13 cellular contexts compared by ENCODE assay signal in genomic region chr17:65228287-65228686, GRCh38.
DNase-seq lines count a peak whose midpoint lies in the region; ATAC-seq, FAIRE-seq and TF ChIP-seq lines count a peak whose summit lies in the region.
"Had no signal": no experiment of that assay in that cellular context is flagged by ENCODE, and none has a peak within 500 bp of the region (broad histone marks: within the 10 kb centered on the region; RNA-seq: fewer than 3 reads in every experiment).

No MANE protein-coding gene starts in this region.

- peaks cover 10 to 29% of the 10 kb centered on the region in 2 experiments; a peak in 3 of 4 replicates for H3K4me1 ChIP-seq in SK-N-SH (ENCODE audit: control insufficient read depth in 1 of 2, insufficient read depth in 2 of 2, low read depth in 1 of 2, low read length in 1 of 2)
- H3K4me1 ChIP-seq: right atrium auricular region had no signal

- no peaks in the 10 kb centered on the region for H3K9me3 ChIP-seq in SK-N-SH
- H3K9me3 ChIP-seq: right atrium auricular region had no signal

- POLR2A ChIA-PET in SK-N-SH (lab: Yijun Ruan, JAX), result no interaction called here

- DNase-seq in activated T-cell treated with anti-CD3 and anti-CD28 coated beads, Interleukin-2, amount 50 U/mL, for 24 hours, result no peak
- DNase-seq in activated T-cell treated with anti-CD3 and anti-CD28 coated beads for 4 hours (no peak), SK-N-SH (no peak), GM19239 (ENCODE audit: insufficient read length, low spot score) (no peak), GM12891 (ENCODE audit: insufficient read length, low spot score) (no peak)
- DNase-seq in stimulated activated effector memory CD8-positive, alpha-beta T cell treated with anti-CD3 and anti-CD28 coated beads, Interleukin-12 subunit alpha, Interleukin-12 subunit beta, amount 100 ng/mL, for 72 hours (ENCODE audit: low spot score in 2 of 2), result no peak
- DNase-seq: ACHN; brain microvascular endothelial cell; effector CD4-positive, alpha-beta T cell had no signal

- H3F3A ChIP-seq in SK-N-SH (replicated peaks; ENCODE audit: insufficient read depth), result peaks cover 25% of the 10 kb centered on the region

- H3K4me3 Mint-ChIP-seq in activated T-cell treated with anti-CD3 and anti-CD28 coated beads, Interleukin-2, amount 50 U/mL, for 24 hours, result peak overlapping the region; percentile 59
- no peak overlapping the region for H3K4me3 Mint-ChIP-seq in dendritic cell treated with granulocyte-macrophage colony-stimulating factor and Interleukin-4, amounts not matched to agents 40 ng/mL and 50 ng/mL, for 4 days
- peak overlapping the region; percentile 55 for H3K4me3 Mint-ChIP-seq in stimulated activated effector memory CD8-positive, alpha-beta T cell treated with anti-CD3 and anti-CD28 coated beads, Interleukin-12 subunit alpha, Interleukin-12 subunit beta, amount 100 ng/mL, for 72 hours

- H3K4me1 Mint-ChIP-seq in activated T-cell treated with anti-CD3 and anti-CD28 coated beads, Interleukin-2, amount 50 U/mL, for 24 hours (ENCODE audit: low read depth), result peaks cover 38% of the 10 kb centered on the region
- H3K4me1 Mint-ChIP-seq in dendritic cell treated with granulocyte-macrophage colony-stimulating factor and Interleukin-4, amounts not matched to agents 40 ng/mL and 50 ng/mL, for 4 days (ENCODE audit: low read depth), result peaks cover 36% of the 10 kb centered on the region
- H3K4me1 Mint-ChIP-seq in stimulated activated effector memory CD8-positive, alpha-beta T cell treated with anti-CD3 and anti-CD28 coated beads, Interleukin-12 subunit alpha, Interleukin-12 subunit beta, amount 100 ng/mL, for 72 hours, result peaks cover 48% of the 10 kb centered on the region

- TF ChIP-seq EP300 in SK-N-SH (IDR thresholded peaks at IDR 0.05; ENCODE audit: borderline replicate concordance in 1 of 2, low read depth in 1 of 2, low read length in 1 of 2), result no peak

- CTCF ChIA-PET in SK-N-SH (lab: Yijun Ruan, JAX), result interaction anchor here (1.0 to 6.2 kb wide), 6 partner anchors 55 to 963 kb away, joined by 3 to 148 read pairs (median 4); partner anchors contain the start of gene RGS9

- no peaks in the 10 kb centered on the region for H4K20me1 ChIP-seq in SK-N-SH (ENCODE audit: insufficient read depth)

- FAIRE-seq in GM19239 (lab: Jason Lieb, UNC) (no peak), GM12891 (lab: Jason Lieb, UNC) (no peak)
- FAIRE-seq: H1 had no signal

- ATAC-seq in stimulated activated effector memory CD8-positive, alpha-beta T cell treated with anti-CD3 and anti-CD28 coated beads, Interleukin-12 subunit alpha, Interleukin-12 subunit beta, amount 100 ng/mL, for 72 hours, result no peak
- no peak for ATAC-seq in HG02610 (IDR thresholded peaks at IDR 0.05; ENCODE audit: unreplicated experiment)

- no peak overlapping the region for H3K9ac ChIP-seq in SK-N-SH

- no peaks in the 10 kb centered on the region for H3K36me3 Mint-ChIP-seq in activated T-cell treated with anti-CD3 and anti-CD28 coated beads, Interleukin-2, amount 50 U/mL, for 24 hours (ENCODE audit: low read depth)
- no peaks in the 10 kb centered on the region for H3K36me3 Mint-ChIP-seq in dendritic cell treated with granulocyte-macrophage colony-stimulating factor and Interleukin-4, amounts not matched to agents 40 ng/mL and 50 ng/mL, for 4 days (ENCODE audit: low read depth)
- H3K36me3 Mint-ChIP-seq in stimulated activated effector memory CD8-positive, alpha-beta T cell treated with anti-CD3 and anti-CD28 coated beads, Interleukin-12 subunit alpha, Interleukin-12 subunit beta, amount 100 ng/mL, for 72 hours, result peaks cover 11% of the 10 kb centered on the region

- WGBS in SK-N-SH (ENCODE audit: low lambda C conversion rate), result 79% methylated on average over 9 of the region's 10 CpGs

- no peaks in the 10 kb centered on the region for H3K9me2 ChIP-seq in SK-N-SH

- H3K27me3 ChIP-seq in SK-N-SH (ENCODE audit: insufficient read depth), result no peaks in the 10 kb centered on the region
- H3K27me3 ChIP-seq: brain microvascular endothelial cell, right atrium auricular region had no signal

- peak overlapping the region; percentile 4; the same call in 1 of the 2 replicates for H2AFZ ChIP-seq in SK-N-SH (ENCODE audit: low read depth)

- H3K27ac Mint-ChIP-seq in activated T-cell treated with anti-CD3 and anti-CD28 coated beads, Interleukin-2, amount 50 U/mL, for 24 hours, result peak overlapping the region; percentile 94
- H3K27ac Mint-ChIP-seq in dendritic cell treated with granulocyte-macrophage colony-stimulating factor and Interleukin-4, amounts not matched to agents 40 ng/mL and 50 ng/mL, for 4 days, result peak overlapping the region; percentile 36
- H3K27ac Mint-ChIP-seq in stimulated activated effector memory CD8-positive, alpha-beta T cell treated with anti-CD3 and anti-CD28 coated beads, Interleukin-12 subunit alpha, Interleukin-12 subunit beta, amount 100 ng/mL, for 72 hours, result peak overlapping the region; percentile 87

- TF ChIP-seq POLR2A in GM12891 (IDR thresholded peaks at IDR 0.05; ENCODE audit: low read depth, low read length), result no peak

- no peaks in the 10 kb centered on the region for H3K79me2 ChIP-seq in SK-N-SH (ENCODE audit: insufficient read depth)

- no peaks in the 10 kb centered on the region for H3K9me3 Mint-ChIP-seq in activated T-cell treated with anti-CD3 and anti-CD28 coated beads, Interleukin-2, amount 50 U/mL, for 24 hours
- no peaks in the 10 kb centered on the region for H3K9me3 Mint-ChIP-seq in dendritic cell treated with granulocyte-macrophage colony-stimulating factor and Interleukin-4, amounts not matched to agents 40 ng/mL and 50 ng/mL, for 4 days
- no peaks in the 10 kb centered on the region for H3K9me3 Mint-ChIP-seq in stimulated activated effector memory CD8-positive, alpha-beta T cell treated with anti-CD3 and anti-CD28 coated beads, Interleukin-12 subunit alpha, Interleukin-12 subunit beta, amount 100 ng/mL, for 72 hours

- TF ChIP-seq CTCF in SK-N-SH (IDR thresholded peaks at IDR 0.05), result no peak

- peak overlapping the region; percentile 47 to 91; a peak in 3 of 4 replicates for H3K27ac ChIP-seq in SK-N-SH (ENCODE audit: low read depth in 2 of 2, low read length in 1 of 2)
- H3K27ac ChIP-seq: brain microvascular endothelial cell, right atrium auricular region had no signal

- intact Hi-C loops in dendritic cell treated with granulocyte-macrophage colony-stimulating factor and Interleukin-4, amounts not matched to agents 40 ng/mL and 50 ng/mL, for 4 days (cut with micrococcal nuclease), result no loop called here

- peaks cover 11% of the 10 kb centered on the region for H3K27me3 Mint-ChIP-seq in activated T-cell treated with anti-CD3 and anti-CD28 coated beads, Interleukin-2, amount 50 U/mL, for 24 hours
- peaks cover 64% of the 10 kb centered on the region for H3K27me3 Mint-ChIP-seq in dendritic cell treated with granulocyte-macrophage colony-stimulating factor and Interleukin-4, amounts not matched to agents 40 ng/mL and 50 ng/mL, for 4 days

- TF ChIP-seq RAD21 in SK-N-SH (IDR thresholded peaks at IDR 0.05; ENCODE audit: low read length), result no peak

- H3K4me2 ChIP-seq in SK-N-SH, result peak overlapping the region; percentile 66

- no peaks in the 10 kb centered on the region for H3K36me3 ChIP-seq in SK-N-SH (replicated peaks in 1 of 2; ENCODE audit: control insufficient read depth in 1 of 2, insufficient read depth in 2 of 2, low read length in 1 of 2)
- H3K36me3 ChIP-seq: brain microvascular endothelial cell, right atrium auricular region had no signal

- peak overlapping the region in 1 of 2 experiments; percentile 10; a peak in 1 of 4 replicates for H3K4me3 ChIP-seq in SK-N-SH (ENCODE audit: low read depth in 2 of 2, low read length in 1 of 2)
- H3K4me3 ChIP-seq: right atrium auricular region had no signal

TF ChIP-seq in SK-N-SH, 30 proteins besides CTCF, POLR2A, EP300 and RAD21:
- TF ChIP-seq TCF12 (IDR thresholded peaks at IDR 0.05), result no peak
- TF ChIP-seq, protein P1, sequence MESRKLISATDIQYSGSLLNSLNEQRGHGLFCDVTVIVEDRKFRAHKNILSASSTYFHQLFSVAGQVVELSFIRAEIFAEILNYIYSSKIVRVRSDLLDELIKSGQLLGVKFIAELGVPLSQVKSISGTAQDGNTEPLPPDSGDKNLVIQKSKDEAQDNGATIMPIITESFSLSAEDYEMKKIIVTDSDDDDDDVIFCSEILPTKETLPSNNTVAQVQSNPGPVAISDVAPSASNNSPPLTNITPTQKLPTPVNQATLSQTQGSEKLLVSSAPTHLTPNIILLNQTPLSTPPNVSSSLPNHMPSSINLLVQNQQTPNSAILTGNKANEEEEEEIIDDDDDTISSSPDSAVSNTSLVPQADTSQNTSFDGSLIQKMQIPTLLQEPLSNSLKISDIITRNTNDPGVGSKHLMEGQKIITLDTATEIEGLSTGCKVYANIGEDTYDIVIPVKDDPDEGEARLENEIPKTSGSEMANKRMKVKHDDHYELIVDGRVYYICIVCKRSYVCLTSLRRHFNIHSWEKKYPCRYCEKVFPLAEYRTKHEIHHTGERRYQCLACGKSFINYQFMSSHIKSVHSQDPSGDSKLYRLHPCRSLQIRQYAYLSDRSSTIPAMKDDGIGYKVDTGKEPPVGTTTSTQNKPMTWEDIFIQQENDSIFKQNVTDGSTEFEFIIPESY (IDR thresholded peaks at IDR 0.05; ENCODE audit: borderline replicate concordance, low read depth), result no peak
- no peak for TF ChIP-seq ELF1 (IDR thresholded peaks at IDR 0.05)
- TF ChIP-seq SIN3A (IDR thresholded peaks at IDR 0.05; ENCODE audit: borderline replicate concordance, low read depth, low read length), result no peak
TF ChIP-seq in SK-N-SH: peak in this region for 0.

TF ChIP-seq in GM12891, 5 proteins besides CTCF, POLR2A, EP300 and RAD21:
- TF ChIP-seq SPI1 (IDR thresholded peaks at IDR 0.05; ENCODE audit: low read depth, low read length), result no peak
- no peak for TF ChIP-seq PAX5 (IDR thresholded peaks at IDR 0.05; ENCODE audit: insufficient read depth, low read length, severe bottlenecking)
- TF ChIP-seq POU2F2 (IDR thresholded peaks at IDR 0.05; ENCODE audit: low read depth, low read length), result no peak
- TF ChIP-seq POLR2AphosphoS5 (IDR thresholded peaks at IDR 0.05; ENCODE audit: low read depth, low read length), result no peak
- no peak for TF ChIP-seq TAF1 (IDR thresholded peaks at IDR 0.05; ENCODE audit: low read depth, low read length)
TF ChIP-seq in GM12891: peak in this region for 0.

Comparison
In these comparisons a context has a peak if more than half of its experiments do, and no peak if none do; other contexts are left out.
1. H3K27ac Mint-ChIP-seq: peak in every context shown above with its lines; median percentile 94 in activated T-cell treated with anti-CD3 and anti-CD28 coated beads, Interleukin-2, amount 50 U/mL, for 24 hours; 87 in stimulated activated effector memory CD8-positive, alpha-beta T cell treated with anti-CD3 and anti-CD28 coated beads, Interleukin-12 subunit alpha, Interleukin-12 subunit beta, amount 100 ng/mL, for 72 hours; 36 in dendritic cell treated with granulocyte-macrophage colony-stimulating factor and Interleukin-4, amounts not matched to agents 40 ng/mL and 50 ng/mL, for 4 days.